In genomic region chr5:109410389-109411174, GRCh38 we compare ENCODE assay signal across 8 cellular contexts. TPM values are rescaled to one million over a fixed set of nuclear protein-coding genes. Genes with fewer than 3 reads are reported as not detected.
DNase-seq lines count a peak whose midpoint lies in the region; ATAC-seq, FAIRE-seq and TF ChIP-seq lines count a peak whose summit lies in the region.

No MANE protein-coding gene starts in this region.

- H2BK20ac ChIP-seq in H1 (ENCODE audit: low read length) = no peak overlapping the region

- DNase-seq in DMS53 (lab: John Stamatoyannopoulos, UW) (peak; percentile 80), DMS53 treated with DMSO at 0.1 percent for 48 hours (lab: John Stamatoyannopoulos, UW; ENCODE audit: unreplicated experiment) (no peak), NCI-H446 treated with DMSO at 0.1 percent for 48 hours (lab: John Stamatoyannopoulos, UW) (peak; percentile 36), H1 (ENCODE audit: low read depth in 1 of 2, low spot score in 2 of 2) (peak in 1 of 2 experiments; percentile 60), lung microvascular endothelial cell (ENCODE audit: low read depth in 2 of 2) (peak; percentile 71 to 86)
- peak; percentile 57 for DNase-seq in activated CD4-positive, alpha-beta memory T cell treated with anti-CD3 and anti-CD28 coated beads for 36 hours
- peak; percentile 4 to 5 for DNase-seq in stimulated activated CD8-positive, alpha-beta memory T cell treated with anti-CD3 and anti-CD28 coated beads, Interleukin-4, amount 100 ng/mL, for 4 hours (ENCODE audit: low read depth in 2 of 2, low spot score in 1 of 2)

- H3K4me3 ChIP-seq in H1 (ENCODE audit: extremely low read depth in 1 of 4, insufficient read depth in 2 of 4, low read depth in 3 of 4, low read length in 4 of 4) = peak overlapping the region; percentile 50 to 76 (median 71)

- ATAC-seq in HG02840 (IDR thresholded peaks at IDR 0.05; ENCODE audit: low FRiP score, unreplicated experiment) = peak; percentile 21

- H3K9me3 ChIP-seq in H1 (ENCODE audit: insufficient read depth in 2 of 2, low read depth in 1 of 2, low read length in 1 of 2) = peaks cover 2 to 4% of the 10 kb centered on the region in 2 experiments; a peak in 1 of 4 replicates

- peak; percentile 52 for FAIRE-seq in H1 (lab: Jason Lieb, UNC)

- peaks cover 3 to 9% (median 6%) of the 10 kb centered on the region in 4 experiments for H3K4me1 ChIP-seq in H1 (replicated peaks in 1 of 4; ENCODE audit: control insufficient read depth in 3 of 4, insufficient read depth in 4 of 4, low read length in 3 of 4)

- no peaks in the 10 kb centered on the region for H3K79me1 ChIP-seq in H1 (ENCODE audit: low read depth, low read length)

- POLR2A ChIA-PET in activated CD4-positive, alpha-beta memory T cell treated with anti-CD3 and anti-CD28 coated beads for 36 hours (lab: Charles Lee) = interaction anchor here (0.9 to 1.4 kb wide), 4 partner anchors 16 to 281 kb away, joined by 3 to 4 read pairs (median 3); partner anchors contain the start of gene MAN2A1
- POLR2A ChIA-PET in H1 (lab: Charles Lee; ENCODE audit: partially characterized antibody) = interaction anchor here (0.7 to 1.7 kb wide), 11 partner anchors 8 to 729 kb away, joined by 3 to 8 read pairs (median 4); no protein-coding TSS in a partner anchor

- H2AFZ ChIP-seq in H1 (ENCODE audit: low read length) = peak overlapping the region; percentile 68

- H3K23ac ChIP-seq in H1 (ENCODE audit: insufficient read length) = no peak overlapping the region

- peaks cover 13% of the 10 kb centered on the region for H3K36me3 Mint-ChIP-seq in activated CD4-positive, alpha-beta memory T cell treated with anti-CD3 and anti-CD28 coated beads for 36 hours

- no peak overlapping the region for H3K4ac ChIP-seq in H1 (replicated peaks; ENCODE audit: insufficient read length, low read depth, low read length)

- WGBS in H1 (ENCODE audit: extremely low coverage in 1 of 2, insufficient coverage in 1 of 2, insufficient read length in 1 of 2, insufficient replicate concordance in 2 of 2, low coverage in 1 of 2, low lambda C conversion rate in 2 of 2, missing lambda C conversion rate in 1 of 2), 2 experiments = 1% methylated on average over 26 of the region's 26 CpGs; no CpG with 5 or more reads in 1 of the 2 experiments

- peaks cover 0 to 2% of the 10 kb centered on the region in 2 experiments for H4K20me1 ChIP-seq in H1 (replicated peaks in 1 of 2; ENCODE audit: control insufficient read depth in 1 of 2, insufficient read depth in 2 of 2, low read length in 2 of 2)

- H3K56ac ChIP-seq in H1 (replicated peaks; ENCODE audit: insufficient read length, low read depth, low read length) = peak overlapping the region; percentile 8

- H3K14ac ChIP-seq in H1 (ENCODE audit: insufficient read length) = no peak overlapping the region

- H4K91ac ChIP-seq in H1 (replicated peaks; ENCODE audit: insufficient read length, low read length) = peak overlapping the region; percentile 59

- no peaks in the 10 kb centered on the region for H3K27me3 ChIP-seq in H1 (replicated peaks in 1 of 4; ENCODE audit: control insufficient read depth in 3 of 4, extremely low read depth in 1 of 4, insufficient read depth in 3 of 4, low read length in 3 of 4)

- H2BK15ac ChIP-seq in H1 (ENCODE audit: low read length) = no peak overlapping the region

- H3K4me1 Mint-ChIP-seq in activated CD4-positive, alpha-beta memory T cell treated with anti-CD3 and anti-CD28 coated beads for 36 hours (ENCODE audit: low read depth) = peaks cover 31% of the 10 kb centered on the region

- H3K9ac ChIP-seq in H1 (replicated peaks in 1 of 4; ENCODE audit: extremely low read depth in 1 of 4, low read depth in 3 of 4, low read length in 3 of 4) = peak overlapping the region; percentile 85 to 92 (median 89)

- peak overlapping the region; percentile 69 to 77 for H3K4me2 ChIP-seq in H1 (ENCODE audit: insufficient read depth in 1 of 2, low read depth in 2 of 2, low read length in 2 of 2)

- peaks cover 4% of the 10 kb centered on the region; the same call in 1 of the 2 replicates for H3K23me2 ChIP-seq in H1 (ENCODE audit: low read depth, low read length)

- no peaks in the 10 kb centered on the region for H3K27me3 Mint-ChIP-seq in activated CD4-positive, alpha-beta memory T cell treated with anti-CD3 and anti-CD28 coated beads for 36 hours

- H3K27ac Mint-ChIP-seq in activated CD4-positive, alpha-beta memory T cell treated with anti-CD3 and anti-CD28 coated beads for 36 hours = peak overlapping the region; percentile 97

- peak overlapping the region; percentile 84 for H4K5ac ChIP-seq in H1 (ENCODE audit: insufficient read length, low read depth, low read length)

- peak overlapping the region; percentile 93 for H2BK5ac ChIP-seq in H1 (ENCODE audit: low read depth, low read length)

- H3K27ac ChIP-seq in H1 (ENCODE audit: low read depth, low read length) = peak overlapping the region; percentile 88

- peaks cover 0 to 34% of the 10 kb centered on the region in 2 experiments; a peak in 3 of 4 replicates for H3K79me2 ChIP-seq in H1 (ENCODE audit: control insufficient read depth in 1 of 2, insufficient read depth in 2 of 2, low read length in 2 of 2)

- H3K36me3 ChIP-seq in H1 (ENCODE audit: control insufficient read depth in 2 of 4, insufficient read depth in 4 of 4, low read length in 3 of 4) = no peaks in the 10 kb centered on the region

- TF ChIP-seq CTCF in H1 (IDR thresholded peaks at IDR 0.05; ENCODE audit: control extremely low read depth in 1 of 3, insufficient read depth in 1 of 3, low read depth in 1 of 3, low read length in 3 of 3) = no peak

- CTCF ChIA-PET in activated CD4-positive, alpha-beta memory T cell treated with anti-CD3 and anti-CD28 coated beads for 36 hours (lab: Charles Lee) = interaction anchor here (1.3 kb wide), 1 partner anchor 278 kb away, joined by 4 read pairs; no protein-coding TSS in a partner anchor
- CTCF ChIA-PET in H1 (lab: Charles Lee; ENCODE audit: partially characterized antibody) = no interaction called here

- peak overlapping the region; percentile 64; the same call in 1 of the 2 replicates for H3K18ac ChIP-seq in H1 (ENCODE audit: extremely low read depth, low read length)

- peaks cover 12% of the 10 kb centered on the region for H3K9me3 Mint-ChIP-seq in activated CD4-positive, alpha-beta memory T cell treated with anti-CD3 and anti-CD28 coated beads for 36 hours

- TF ChIP-seq EP300 in H1 (IDR thresholded peaks at IDR 0.05; ENCODE audit: borderline replicate concordance in 1 of 2, low read depth in 2 of 2, low read length in 2 of 2) = no peak

- no peak for TF ChIP-seq RAD21 in H1 (IDR thresholded peaks at IDR 0.05 in 1 of 2, conservative IDR thresholded peaks at IDR 0.05 in 1 of 2; ENCODE audit: low read depth in 2 of 2, low read length in 2 of 2)

- H2AK5ac ChIP-seq in H1 (ENCODE audit: low read depth, low read length) = no peak overlapping the region

- intact Hi-C loops in activated CD4-positive, alpha-beta memory T cell treated with anti-CD3 and anti-CD28 coated beads for 36 hours (cut with micrococcal nuclease) = loop anchor here (1.0 to 10.0 kb wide), 10 partner anchors 28 to 1844 kb away; partner anchors contain the start of genes FBXL17 and MAN2A1

- peak overlapping the region; percentile 32; the same call in 1 of the 2 replicates for H2BK12ac ChIP-seq in H1 (ENCODE audit: low read depth, low read length)

- peak overlapping the region; percentile 3 for H2BK120ac ChIP-seq in H1 (replicated peaks; ENCODE audit: low read depth, low read length)

- H3K4me3 Mint-ChIP-seq in activated CD4-positive, alpha-beta memory T cell treated with anti-CD3 and anti-CD28 coated beads for 36 hours = peak overlapping the region; percentile 89

- peak; percentile 2 to 95 for TF ChIP-seq POLR2A in H1 (IDR thresholded peaks at IDR 0.05; ENCODE audit: control extremely low read depth in 1 of 2, low read depth in 2 of 2, low read length in 2 of 2)

- peak overlapping the region; percentile 89; the same call in 1 of the 2 replicates for H4K8ac ChIP-seq in H1 (ENCODE audit: extremely low read depth, insufficient read depth, low read length)

TF ChIP-seq in H1, 55 proteins besides CTCF, POLR2A, EP300 and RAD21 (continues in another document):
- TF ChIP-seq SRF (IDR thresholded peaks at IDR 0.05; ENCODE audit: low read depth, low read length) (no peak), HDAC2 (IDR thresholded peaks at IDR 0.05; ENCODE audit: borderline replicate concordance in 1 of 2, low read depth in 2 of 2, low read length in 2 of 2) (no peak), YY1 (IDR thresholded peaks at IDR 0.05; ENCODE audit: low read depth, low read length) (peak; percentile 81), RXRA (IDR thresholded peaks at IDR 0.05; ENCODE audit: insufficient read depth, low read depth, low read length) (no peak), MAFK (IDR thresholded peaks at IDR 0.05; ENCODE audit: low read depth, low read length) (no peak), MAX (IDR thresholded peaks at IDR 0.05) (no peak), CBX8 (IDR thresholded peaks at IDR 0.05; ENCODE audit: borderline replicate concordance, low read depth, low read length) (no peak), CEBPB (IDR thresholded peaks at IDR 0.05; ENCODE audit: low read depth, low read length) (no peak), SP2 (IDR thresholded peaks at IDR 0.05; ENCODE audit: low read length) (no peak), ATF3 (IDR thresholded peaks at IDR 0.05; ENCODE audit: insufficient read depth, low read depth, low read length) (no peak), RNF2 (IDR thresholded peaks at IDR 0.05; ENCODE audit: borderline replicate concordance, low read depth, low read length, missing control alignments, poor library complexity, severe bottlenecking) (no peak)

RNA-seq across cellular contexts. Expression of gene PJA2, which starts 0.8 kb away (rescaled TPM):
- 10 to 100 TPM; 57.3 to 58.5 TPM for total RNA-seq in activated CD4-positive, alpha-beta memory T cell treated with anti-CD3 and anti-CD28 coated beads for 36 hours
- 46.4 and 47.7 TPM in 2 replicates for total RNA-seq in H1 (2021; fragmentation: NEBNext Ultra II Directional; extraction: Animal tissue kit (Norgen Biotek cat#: 25700))
- 9.5 and 15.3 TPM in 2 replicates for polyA plus RNA-seq in H1 (2011; rRNA removed)
- 23.3 TPM for polyA plus RNA-seq in H1 (2011; cell fraction: cytosol; rRNA removed)
- 8.0 TPM for polyA plus RNA-seq in H1 (2011; cell fraction: nucleus; rRNA removed)
- 15.0 to 29.0 TPM (median 19.2 TPM) in 4 replicates for polyA plus RNA-seq in H1 (2012, experiment 1 of 2)
- 1.9 TPM for polyA plus RNA-seq in H1 (2012, experiment 2 of 2)
- 24.5 TPM for polyA plus RNA-seq in H1 (2013, experiment 1 of 2)
- 25.6 TPM for polyA plus RNA-seq in H1 (2013, experiment 2 of 2)
- polyA minus RNA-seq in H1 (2011; rRNA and poly(A)+ RNA removed) = 45.2 and 57.2 TPM in 2 replicates
- polyA minus RNA-seq in H1 (2011; cell fraction: cytosol; rRNA and poly(A)+ RNA removed) = 24.1 TPM
- 35.2 TPM for polyA minus RNA-seq in H1 (2011; cell fraction: nucleus; rRNA and poly(A)+ RNA removed)
- total RNA-seq in lung microvascular endothelial cell = 47.3 and 70.6 TPM in 2 replicates
